Comparison of ENCODE assay signal across 8 cellular contexts in genomic region chr6:32969685-32970412, GRCh38. TPM values are rescaled to one million over a fixed set of nuclear protein-coding genes. Genes with fewer than 3 reads are reported as not detected.
DNase-seq lines count a peak whose midpoint lies in the region; ATAC-seq lines count a peak whose summit lies in the region.

No MANE protein-coding gene starts in this region.

- ATAC-seq in left lobe of liver (peak; percentile 16), HG03097 (IDR thresholded peaks at IDR 0.05; ENCODE audit: low FRiP score, unreplicated experiment) (no peak)

- DNase-seq in NCI-H1436 (lab: John Stamatoyannopoulos, UW) (peak; percentile 64), NCI-H1436 treated with DMSO at 0.1 percent for 48 hours (lab: John Stamatoyannopoulos, UW) (no peak), NCI-H2227 (lab: John Stamatoyannopoulos, UW; ENCODE audit: unreplicated experiment) (peak; percentile 82), cerebellum (ENCODE audit: low spot score) (peak; percentile 55), left lobe of liver (ENCODE audit: low spot score) (peak; percentile 85)
- DNase-seq in activated CD4-positive, CD25-positive, alpha-beta regulatory T cell (lab: John Stamatoyannopoulos, UW): peak; percentile 40 to 73 (median 58)
- DNase-seq in stimulated activated CD4-positive, alpha-beta T cell treated with anti-CD3 and anti-CD28 coated beads, Interleukin-2, amount 100 ng/mL, for 24 hours: peak; percentile 78 to 83

RNA-seq across cellular contexts. Expression of gene BRD2, which starts 1.5 kb away (rescaled TPM):
- 77.4 TPM for total RNA-seq in cerebellum
- 76.2 TPM for total RNA-seq in left lobe of liver

RNA-seq across cellular contexts. Expression of gene HLA-DMA, which starts 17.0 kb away (rescaled TPM):
- 0.73 TPM for total RNA-seq in cerebellum
- 6.6 TPM for total RNA-seq in left lobe of liver

RNA-seq across cellular contexts. Expression of gene HLA-DMB, which starts 29.0 kb away (rescaled TPM):
- 1.5 TPM for total RNA-seq in cerebellum
- 2.6 TPM for total RNA-seq in left lobe of liver

RNA-seq across cellular contexts. Expression of gene HLA-DOA, which starts 39.5 kb away (rescaled TPM):
- total RNA-seq in cerebellum: 1.1 TPM
- 0.70 TPM for total RNA-seq in left lobe of liver
